ENCODE assay signal across 13 cellular contexts in the genomic region with DNA sequence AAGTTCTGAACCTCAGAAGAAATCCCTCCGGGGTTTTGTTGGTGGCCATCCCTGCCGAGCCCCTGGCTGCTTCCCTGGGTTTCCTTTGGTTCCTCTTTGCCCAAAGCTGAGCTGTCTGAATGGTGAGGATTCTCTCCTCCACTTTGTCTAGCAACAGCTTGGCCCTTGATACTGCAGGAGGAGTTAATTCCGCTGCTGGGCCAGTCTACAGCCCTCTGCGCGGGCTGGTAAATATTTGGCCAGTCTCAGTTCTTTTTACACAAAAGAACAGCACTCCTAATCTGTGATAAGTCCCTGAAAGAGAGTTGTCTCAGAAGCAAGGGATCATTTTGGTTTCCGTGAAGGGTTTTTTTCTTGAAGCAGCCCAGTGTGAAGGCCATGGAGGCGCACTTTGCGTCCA.
DNase-seq lines count a peak whose midpoint lies in the region; TF ChIP-seq lines count a peak whose summit lies in the region.
"Had no signal": no experiment of that assay in that cellular context is flagged by ENCODE, and none has a peak within 500 bp of the region (broad histone marks: within the 10 kb centered on the region; RNA-seq: fewer than 3 reads in every experiment).

No MANE protein-coding gene starts in this region.

- H3K9ac ChIP-seq in mesenchymal stem cell (ENCODE audit: low read length): peak overlapping the region; percentile 98

- H3K18ac ChIP-seq in mesenchymal stem cell (ENCODE audit: low read depth in 1 of 2, low read length in 2 of 2): no peak overlapping the region

- peak overlapping the region; percentile 51 for H3K4me3 Mint-ChIP-seq in type B pancreatic cell

- H3K9me3 ChIP-seq in mesenchymal stem cell (ENCODE audit: control insufficient read depth, low read length): no peaks in the 10 kb centered on the region

- H2BK5ac ChIP-seq in mesenchymal stem cell (ENCODE audit: low read depth, low read length, poor library complexity, severe bottlenecking): peak overlapping the region; percentile 26

- peaks cover 41% of the 10 kb centered on the region for H3K4me1 ChIP-seq in mesenchymal stem cell (ENCODE audit: control insufficient read depth, insufficient read depth, low read depth, low read length)

- H2AFZ ChIP-seq in mesenchymal stem cell (ENCODE audit: low read depth, low read length): no peak overlapping the region

- H3K36me3 ChIP-seq in mesenchymal stem cell (ENCODE audit: control insufficient read depth in 1 of 2, insufficient read depth in 2 of 2, low read depth in 1 of 2, low read length in 2 of 2): peaks cover 18 to 30% of the 10 kb centered on the region in 2 experiments

- DNase-seq in NCI-H2029 (lab: John Stamatoyannopoulos, UW) (peak; percentile 30), NCI-H2029 treated with DMSO at 0.1 percent for 48 hours (lab: John Stamatoyannopoulos, UW) (no peak), astrocyte of the spinal cord (ENCODE audit: low read depth, low spot score) (no peak), mesenchymal stem cell (no peak), type B pancreatic cell (ENCODE audit: extremely low spot score, unreplicated experiment) (no peak), NCI-H510A treated with DMSO at 0.1 percent for 48 hours (lab: John Stamatoyannopoulos, UW) (no peak), glomerular visceral epithelial cell (ENCODE audit: extremely low spot score) (no peak), HT-29 (ENCODE audit: low spot score) (no peak)
- DNase-seq: 8988T, Calu3, NCI-H187 treated with DMSO at 0.1 percent for 48 hours, NCI-H526 treated with DMSO at 0.1 percent for 48 hours, T1000 had no signal

- in situ Hi-C loops in astrocyte of the spinal cord (cut with HindIII; ENCODE audit: low sequenced_read_pairs): no loop called here

- H3K27me3 ChIP-seq in mesenchymal stem cell (ENCODE audit: control insufficient read depth in 1 of 2, insufficient read depth in 1 of 2, low read length in 2 of 2): no peaks in the 10 kb centered on the region

- peak overlapping the region; percentile 5 for H3K4me2 ChIP-seq in mesenchymal stem cell (ENCODE audit: low read length, poor library complexity, severe bottlenecking)

- H4K8ac ChIP-seq in mesenchymal stem cell (ENCODE audit: low read length): no peak overlapping the region

- H3K36me3 Mint-ChIP-seq in type B pancreatic cell: no peaks in the 10 kb centered on the region

- H3K4me3 ChIP-seq in astrocyte of the spinal cord (ENCODE audit: low read depth, low read length) (peak overlapping the region; percentile 1), mesenchymal stem cell (ENCODE audit: insufficient read depth in 1 of 2, low read depth in 1 of 2, low read length in 2 of 2) (peak overlapping the region in 1 of 2 experiments; percentile 90)

- H3K23ac ChIP-seq in mesenchymal stem cell (ENCODE audit: low read length in 2 of 2): no peak overlapping the region

- H3K14ac ChIP-seq in mesenchymal stem cell (ENCODE audit: low read length in 2 of 2): no peak overlapping the region

- H3K79me1 ChIP-seq in mesenchymal stem cell (replicated peaks; ENCODE audit: low read length, poor library complexity, severe bottlenecking): no peaks in the 10 kb centered on the region

- H3K4ac ChIP-seq in mesenchymal stem cell (ENCODE audit: low read depth in 1 of 2, low read length in 2 of 2): no peak overlapping the region

- H4K91ac ChIP-seq in mesenchymal stem cell (ENCODE audit: low read length): no peak overlapping the region

- H3K27ac ChIP-seq in mesenchymal stem cell (ENCODE audit: low read length, poor library complexity, severe bottlenecking): peak overlapping the region; percentile 85

- H3K4me1 Mint-ChIP-seq in type B pancreatic cell (ENCODE audit: unreplicated experiment): peaks cover 40% of the 10 kb centered on the region

- no peak overlapping the region for H2BK15ac ChIP-seq in mesenchymal stem cell (ENCODE audit: low read depth, poor library complexity, severe bottlenecking)

- peak overlapping the region; percentile 42 for H2AK5ac ChIP-seq in mesenchymal stem cell (ENCODE audit: low read length, severe bottlenecking)

- H2BK120ac ChIP-seq in mesenchymal stem cell (ENCODE audit: low read depth, low read length): no peak overlapping the region

- 92% methylated on average over 8 of the region's 8 CpGs for WGBS in mesenchymal stem cell

- peaks cover 27% of the 10 kb centered on the region for H3K27me3 Mint-ChIP-seq in type B pancreatic cell

- H3K27ac Mint-ChIP-seq in type B pancreatic cell: peak overlapping the region; percentile 56

- H3K9me3 Mint-ChIP-seq in type B pancreatic cell: no peaks in the 10 kb centered on the region

- TF ChIP-seq CTCF in astrocyte of the spinal cord (IDR thresholded peaks at IDR 0.05; ENCODE audit: low read depth, low read length) (no peak), type B pancreatic cell (conservative IDR thresholded peaks at IDR 0.05) (no peak)

- H2BK12ac ChIP-seq in mesenchymal stem cell (ENCODE audit: low read length in 2 of 2): no peak overlapping the region
